Comparison of ENCODE assay signal across 8 cellular contexts in the genomic region with DNA sequence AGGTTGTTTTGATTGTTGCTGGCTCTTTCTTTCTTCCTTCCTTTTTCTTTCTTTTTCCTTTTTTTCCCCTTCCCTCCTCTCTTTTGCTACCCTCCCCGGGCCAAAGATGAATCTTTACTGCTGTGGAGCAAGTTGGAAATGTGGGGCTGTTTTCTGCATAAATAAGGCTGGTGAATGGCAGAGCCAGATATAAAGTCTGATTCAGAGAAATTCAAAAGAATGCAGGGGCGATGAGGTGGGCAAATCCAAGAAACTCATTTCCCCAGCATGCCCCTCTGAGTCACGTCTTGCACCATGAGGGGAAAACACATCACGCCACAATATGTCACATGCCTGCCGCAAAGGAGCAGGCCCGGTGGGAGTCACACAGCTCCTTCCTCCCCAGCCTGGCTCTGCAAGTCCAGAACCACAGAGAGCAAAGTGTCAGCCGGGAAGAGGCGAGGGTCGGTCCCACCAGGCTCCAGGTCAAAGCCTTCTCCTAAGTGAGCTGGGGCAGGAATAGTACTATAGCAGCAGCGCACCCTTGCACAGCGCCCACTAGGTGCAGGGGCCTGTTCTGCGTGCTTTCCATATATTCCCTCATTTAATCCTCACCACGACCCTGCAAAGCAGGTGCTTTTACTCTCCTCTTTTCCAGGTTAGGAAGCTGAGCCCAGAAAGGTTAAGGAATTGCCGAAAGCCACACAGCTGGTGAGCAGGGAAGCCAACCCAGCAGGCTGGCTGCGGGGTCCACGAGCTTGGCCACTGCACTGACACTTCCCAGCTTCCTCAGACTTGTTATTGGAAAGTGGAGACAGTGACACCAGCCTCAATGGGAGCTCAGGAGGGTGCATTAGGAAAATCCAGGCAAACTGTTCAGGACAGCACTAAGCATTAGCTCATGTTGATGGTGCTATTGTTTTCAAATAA.
DNase-seq lines count a peak whose midpoint lies in the region; ATAC-seq and TF ChIP-seq lines count a peak whose summit lies in the region.

No MANE protein-coding gene starts in this region.

- peak; percentile 70 for TF ChIP-seq CTCF in epithelial cell of proximal tubule (conservative IDR thresholded peaks at IDR 0.05; ENCODE audit: low read depth, low read length)

- H3K9ac ChIP-seq in NT2/D1 (ENCODE audit: insufficient read length, low read depth) (peak overlapping the region; percentile 80), muscle layer of colon (ENCODE audit: low read length) (peak overlapping the region; percentile 64)

- H3K27me3 ChIP-seq in CD8-positive, alpha-beta memory T cell (ENCODE audit: insufficient read depth, low read length, poor library complexity, severe bottlenecking): no peaks in the 10 kb centered on the region
- H3K27me3 ChIP-seq in NT2/D1 (ENCODE audit: insufficient read depth, insufficient read length) (peaks cover 4% of the 10 kb centered on the region), muscle layer of colon (ENCODE audit: control insufficient read depth in 1 of 2, insufficient read depth in 2 of 2, low read length in 2 of 2) (no peaks in the 10 kb centered on the region)

- no peaks in the 10 kb centered on the region for H3K36me3 ChIP-seq in CD8-positive, alpha-beta memory T cell (ENCODE audit: insufficient read depth, low read length)
- H3K36me3 ChIP-seq in NT2/D1 (ENCODE audit: insufficient read depth, insufficient read length, low read length) (no peaks in the 10 kb centered on the region), muscle layer of colon (ENCODE audit: insufficient read depth, low read length) (no peaks in the 10 kb centered on the region)

- H3K27me3 Mint-ChIP-seq in CD8-positive, alpha-beta memory T cell: no peaks in the 10 kb centered on the region

- H3K9me3 Mint-ChIP-seq in CD8-positive, alpha-beta memory T cell: no peaks in the 10 kb centered on the region

- peak overlapping the region; percentile 52 for H3K4me3 ChIP-seq in CD8-positive, alpha-beta memory T cell (ENCODE audit: low read length)
- H3K4me3 ChIP-seq in NT2/D1 (ENCODE audit: insufficient read length, low read depth): peak overlapping the region; percentile 30
- peak overlapping the region; percentile 49 for H3K4me3 ChIP-seq in epithelial cell of proximal tubule (ENCODE audit: low read depth, low read length)
- peak overlapping the region; percentile 7 to 55 for H3K4me3 ChIP-seq in muscle layer of colon (ENCODE audit: low read depth in 1 of 2, low read length in 2 of 2)

- ATAC-seq in HG02678 (IDR thresholded peaks at IDR 0.05; ENCODE audit: unreplicated experiment): peak; percentile 31
- no peak for ATAC-seq in HG02623 (IDR thresholded peaks at IDR 0.05; ENCODE audit: unreplicated experiment)

- peak; percentile 24 to 78 (median 52) for DNase-seq in CD8-positive, alpha-beta memory T cell
- DNase-seq in NT2/D1 (ENCODE audit: low read depth, low spot score) (peak; percentile 47), activated T-cell treated with anti-CD3 and anti-CD28 coated beads for 1 hour (ENCODE audit: low read depth) (peak; percentile 33), epithelial cell of proximal tubule (ENCODE audit: low read depth) (peak; percentile 86)
- DNase-seq in stimulated activated CD8-positive, alpha-beta memory T cell treated with anti-CD3 and anti-CD28 coated beads, Interleukin-7, amount 100 ng/mL, for 1 hour (ENCODE audit: low read depth in 2 of 2): peak; percentile 28 to 40

- peak overlapping the region; percentile 89 to 97 (median 90) for H3K4me3 Mint-ChIP-seq in CD8-positive, alpha-beta memory T cell

- POLR2A ChIA-PET in CD8-positive, alpha-beta memory T cell (lab: Charles Lee): interaction anchor here (0.6 to 2.1 kb wide), 2 partner anchors 95 to 1084 kb away, joined by 3 to 9 read pairs; partner anchors contain the start of gene ZMIZ1

- CTCF ChIA-PET in CD8-positive, alpha-beta memory T cell (lab: Charles Lee): interaction anchor here (0.7 to 2.4 kb wide), 19 partner anchors 8 to 942 kb away, joined by 3 to 16 read pairs (median 3); partner anchors contain the start of gene ZMIZ1

- peaks cover 12 to 24% (median 19%) of the 10 kb centered on the region in 3 donors for H3K4me1 Mint-ChIP-seq in CD8-positive, alpha-beta memory T cell

- H3K9me3 ChIP-seq in CD8-positive, alpha-beta memory T cell (ENCODE audit: low read length): no peaks in the 10 kb centered on the region
- no peaks in the 10 kb centered on the region for H3K9me3 ChIP-seq in NT2/D1 (ENCODE audit: insufficient read depth, low read length)
- H3K9me3 ChIP-seq in muscle layer of colon (ENCODE audit: low read length): no peaks in the 10 kb centered on the region

- H3K27ac ChIP-seq in CD8-positive, alpha-beta memory T cell (ENCODE audit: low read depth, low read length): peak overlapping the region; percentile 64
- H3K27ac ChIP-seq in muscle layer of colon (ENCODE audit: low read depth, low read length): peak overlapping the region; percentile 59

- H3K27ac Mint-ChIP-seq in CD8-positive, alpha-beta memory T cell: peak overlapping the region; percentile 85 to 96 (median 92)

- peaks cover 6% of the 10 kb centered on the region for H3K4me1 ChIP-seq in CD8-positive, alpha-beta memory T cell (ENCODE audit: insufficient read depth, low read length)
- peaks cover 28% of the 10 kb centered on the region for H3K4me1 ChIP-seq in NT2/D1 (ENCODE audit: insufficient read depth, insufficient read length)
- H3K4me1 ChIP-seq in muscle layer of colon (ENCODE audit: insufficient read depth, low read length): peaks cover 32% of the 10 kb centered on the region

- H3K36me3 Mint-ChIP-seq in CD8-positive, alpha-beta memory T cell: peaks cover 0 to 2% (median 0%) of the 10 kb centered on the region in 3 donors

Comparison
In these comparisons a context has a peak if more than half of its experiments do, and no peak if none do; other contexts are left out.
1. DNase-seq: peak in every context shown above with its lines; median percentile 86 in epithelial cell of proximal tubule; 52 in CD8-positive, alpha-beta memory T cell; 47 in NT2/D1; 34 in stimulated activated CD8-positive, alpha-beta memory T cell treated with anti-CD3 and anti-CD28 coated beads, Interleukin-7, amount 100 ng/mL, for 1 hour; 33 in activated T-cell treated with anti-CD3 and anti-CD28 coated beads for 1 hour.